In the genomic region with DNA sequence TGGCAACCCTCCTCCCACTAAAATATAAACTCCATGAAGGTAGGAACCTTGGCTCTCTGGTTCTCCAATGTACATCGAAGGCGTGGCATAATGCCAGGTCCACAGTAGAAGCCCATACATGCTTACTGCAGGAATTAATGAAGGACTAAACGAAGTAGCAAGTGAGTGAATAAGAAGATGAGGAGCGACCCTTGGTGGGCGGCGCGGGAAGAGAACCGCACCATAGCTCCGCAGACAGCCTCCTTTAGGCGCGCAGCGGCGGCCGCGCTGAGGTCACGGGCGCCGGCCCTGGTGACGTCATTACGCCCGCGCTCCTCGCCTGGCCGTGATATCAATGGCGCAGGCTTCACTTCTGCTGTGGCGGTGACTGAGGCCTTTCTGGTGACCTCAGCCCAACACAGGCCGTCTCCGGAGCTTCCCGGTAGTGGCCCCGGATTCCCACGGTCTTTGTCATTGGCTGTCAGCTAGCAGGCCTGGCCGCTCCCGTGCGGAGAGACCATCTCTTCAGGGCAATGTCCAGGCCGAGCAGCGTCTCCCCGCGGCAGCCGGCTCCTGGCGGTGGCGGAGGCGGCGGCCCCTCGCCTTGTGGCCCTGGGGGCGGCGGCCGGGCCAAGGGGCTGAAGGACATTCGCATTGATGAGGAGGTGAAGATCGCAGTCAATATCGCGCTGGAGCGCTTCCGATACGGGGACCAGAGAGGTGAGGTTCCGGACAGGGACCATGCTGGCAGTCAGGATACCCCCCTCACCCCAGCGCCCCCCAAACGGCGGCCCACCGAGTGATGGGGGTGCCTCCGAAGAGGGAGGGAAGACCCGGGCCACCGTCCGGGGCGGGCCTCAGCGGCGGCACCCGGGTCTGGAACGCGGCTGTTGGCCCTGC, we compare ENCODE assay signal across 1 cellular context.
TF ChIP-seq lines count a peak whose summit lies in the region.

Gene YTHDC2, plus strand, starts transcription at position 311 of the 879 bp plus-strand sequence. Its CDS starts 202 bp downstream, at position 513.

TF ChIP-seq in HepG2, 621 proteins besides CTCF, POLR2A, EP300 and RAD21 (continued from another document and continues in another):
- TF ChIP-seq, protein P1, sequence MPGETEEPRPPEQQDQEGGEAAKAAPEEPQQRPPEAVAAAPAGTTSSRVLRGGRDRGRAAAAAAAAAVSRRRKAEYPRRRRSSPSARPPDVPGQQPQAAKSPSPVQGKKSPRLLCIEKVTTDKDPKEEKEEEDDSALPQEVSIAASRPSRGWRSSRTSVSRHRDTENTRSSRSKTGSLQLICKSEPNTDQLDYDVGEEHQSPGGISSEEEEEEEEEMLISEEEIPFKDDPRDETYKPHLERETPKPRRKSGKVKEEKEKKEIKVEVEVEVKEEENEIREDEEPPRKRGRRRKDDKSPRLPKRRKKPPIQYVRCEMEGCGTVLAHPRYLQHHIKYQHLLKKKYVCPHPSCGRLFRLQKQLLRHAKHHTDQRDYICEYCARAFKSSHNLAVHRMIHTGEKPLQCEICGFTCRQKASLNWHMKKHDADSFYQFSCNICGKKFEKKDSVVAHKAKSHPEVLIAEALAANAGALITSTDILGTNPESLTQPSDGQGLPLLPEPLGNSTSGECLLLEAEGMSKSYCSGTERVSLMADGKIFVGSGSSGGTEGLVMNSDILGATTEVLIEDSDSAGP (CRISPR knock-in tag; IDR thresholded peaks at IDR 0.05; ENCODE audit: borderline replicate concordance), result peak; percentile 90; the same call in 1 of the 2 replicates
- TF ChIP-seq MIER2 (CRISPR knock-in tag; IDR thresholded peaks at IDR 0.05) (peak; percentile 54; the same call in 1 of the 2 replicates), SOX5 (CRISPR knock-in tag; IDR thresholded peaks at IDR 0.05; ENCODE audit: borderline replicate concordance) (no peak), ZNF7 (CRISPR knock-in tag; IDR thresholded peaks at IDR 0.05) (0 out of 2 replicates have a peak, but pooled peaks have one; percentile 4), ZNF3 (CRISPR knock-in tag; IDR thresholded peaks at IDR 0.05) (no peak), SUZ12 (IDR thresholded peaks at IDR 0.05; ENCODE audit: low read depth, low read length) (no peak), ZNF331 (CRISPR knock-in tag; IDR thresholded peaks at IDR 0.05) (peak; percentile 45), NAIF1 (CRISPR knock-in tag; IDR thresholded peaks at IDR 0.05; ENCODE audit: borderline replicate concordance) (no peak), ZNF468 (CRISPR knock-in tag; IDR thresholded peaks at IDR 0.05) (no peak), MZF1 (CRISPR knock-in tag; IDR thresholded peaks at IDR 0.05; ENCODE audit: borderline replicate concordance) (no peak), CCDC6 (CRISPR knock-in tag; IDR thresholded peaks at IDR 0.05) (0 out of 2 replicates have a peak, but pooled peaks have one; percentile 17), ZNF710 (CRISPR knock-in tag; IDR thresholded peaks at IDR 0.05; ENCODE audit: borderline replicate concordance) (no peak), DNMT3B (CRISPR knock-in tag; conservative IDR thresholded peaks at IDR 0.05) (no peak; the same call in 1 of the 2 replicates), HMGA1 (CRISPR knock-in tag; conservative IDR thresholded peaks at IDR 0.05) (no peak), MAF1 (CRISPR knock-in tag; IDR thresholded peaks at IDR 0.05; ENCODE audit: borderline replicate concordance) (no peak), RFX1 (IDR thresholded peaks at IDR 0.05) (no peak), EEA1 (CRISPR knock-in tag; IDR thresholded peaks at IDR 0.05; ENCODE audit: borderline replicate concordance) (no peak), BRCA1 (CRISPR knock-in tag; IDR thresholded peaks at IDR 0.05) (no peak), ZNF484 (CRISPR knock-in tag; IDR thresholded peaks at IDR 0.05; ENCODE audit: borderline replicate concordance, low read depth) (no peak), ZNF274 (CRISPR knock-in tag; IDR thresholded peaks at IDR 0.05) (peak; percentile 68; the same call in 1 of the 2 replicates), ZSCAN21 (CRISPR knock-in tag; IDR thresholded peaks at IDR 0.05; ENCODE audit: borderline replicate concordance) (no peak; the same call in 1 of the 2 replicates), ZNF280D (CRISPR knock-in tag; IDR thresholded peaks at IDR 0.05) (no peak), ZMYM3 (CRISPR knock-in tag; IDR thresholded peaks at IDR 0.05) (no peak), ELF3 (CRISPR knock-in tag; IDR thresholded peaks at IDR 0.05) (peak; percentile 45; the same call in 1 of the 2 replicates), KAT2B (IDR thresholded peaks at IDR 0.05; ENCODE audit: borderline replicate concordance, low read depth, low read length) (no peak), EED (CRISPR knock-in tag; IDR thresholded peaks at IDR 0.05) (peak; percentile 68), PAX8 (CRISPR knock-in tag; IDR thresholded peaks at IDR 0.05; ENCODE audit: borderline replicate concordance) (0 out of 2 replicates have a peak, but pooled peaks have one; percentile 91), ZNF652 (CRISPR knock-in tag; IDR thresholded peaks at IDR 0.05; ENCODE audit: borderline replicate concordance, low read depth) (no peak), ADNP (CRISPR knock-in tag; IDR thresholded peaks at IDR 0.05) (no peak), ZNF781 (CRISPR knock-in tag; IDR thresholded peaks at IDR 0.05; ENCODE audit: borderline replicate concordance, not compliant biosample characterization) (peak; percentile 14), PBX2 (CRISPR knock-in tag; IDR thresholded peaks at IDR 0.05) (no peak), ZNF234 (CRISPR knock-in tag; conservative IDR thresholded peaks at IDR 0.05) (no peak), ZNF383 (CRISPR knock-in tag; IDR thresholded peaks at IDR 0.05; ENCODE audit: borderline replicate concordance) (peak; percentile 96; the same call in 1 of the 2 replicates), ZNF615 (CRISPR knock-in tag; IDR thresholded peaks at IDR 0.05; ENCODE audit: borderline replicate concordance) (no peak), ZNF329 (CRISPR knock-in tag; IDR thresholded peaks at IDR 0.05; ENCODE audit: low read depth) (0 out of 2 replicates have a peak, but pooled peaks have one; percentile 1), ZZZ3 (CRISPR knock-in tag; IDR thresholded peaks at IDR 0.05; ENCODE audit: borderline replicate concordance) (0 out of 2 replicates have a peak, but pooled peaks have one; percentile 71), MEIS2 (CRISPR knock-in tag; IDR thresholded peaks at IDR 0.05) (no peak), ZNF556 (CRISPR knock-in tag; IDR thresholded peaks at IDR 0.05; ENCODE audit: borderline replicate concordance) (peak; percentile 91), POLR2AphosphoS2 (IDR thresholded peaks at IDR 0.05; ENCODE audit: low read depth, low read length) (no peak), XRCC5 (optimal IDR thresholded peaks at IDR 0.05; ENCODE audit: low read length) (no peak), ZNF839 (CRISPR knock-in tag; IDR thresholded peaks at IDR 0.05; ENCODE audit: borderline replicate concordance) (no peak), ZFP82 (CRISPR knock-in tag; IDR thresholded peaks at IDR 0.05; ENCODE audit: borderline replicate concordance) (no peak), SP5 (CRISPR knock-in tag; IDR thresholded peaks at IDR 0.05; ENCODE audit: borderline replicate concordance, low read depth) (no peak)
- TF ChIP-seq, protein P2, sequence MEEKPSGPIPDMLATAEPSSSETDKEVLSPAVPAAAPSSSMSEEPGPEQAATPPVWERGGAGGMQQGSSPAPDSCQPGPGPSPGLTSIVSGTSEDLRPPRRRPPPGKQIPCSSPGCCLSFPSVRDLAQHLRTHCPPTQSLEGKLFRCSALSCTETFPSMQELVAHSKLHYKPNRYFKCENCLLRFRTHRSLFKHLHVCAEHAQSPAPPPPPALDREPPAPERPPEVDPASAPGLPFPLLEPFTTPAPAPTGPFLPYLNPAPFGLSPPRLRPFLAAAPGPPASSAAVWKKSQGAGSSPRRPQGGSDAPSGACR (CRISPR knock-in tag; IDR thresholded peaks at IDR 0.05), result peak; percentile 51; the same call in 1 of the 2 replicates
- TF ChIP-seq, protein P3, sequence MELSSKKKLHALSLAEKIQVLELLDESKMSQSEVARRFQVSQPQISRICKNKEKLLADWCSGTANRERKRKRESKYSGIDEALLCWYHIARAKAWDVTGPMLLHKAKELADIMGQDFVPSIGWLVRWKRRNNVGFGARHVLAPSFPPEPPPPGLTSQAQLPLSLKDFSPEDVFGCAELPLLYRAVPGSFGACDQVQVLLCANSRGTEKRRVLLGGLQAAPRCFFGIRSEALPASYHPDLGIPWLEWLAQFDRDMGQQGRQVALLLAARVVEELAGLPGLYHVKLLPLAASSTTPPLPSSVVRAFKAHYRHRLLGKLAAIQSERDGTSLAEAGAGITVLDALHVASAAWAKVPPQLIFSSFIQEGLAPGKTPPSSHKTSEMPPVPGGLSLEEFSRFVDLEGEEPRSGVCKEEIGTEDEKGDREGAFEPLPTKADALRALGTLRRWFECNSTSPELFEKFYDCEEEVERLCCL (CRISPR knock-in tag; IDR thresholded peaks at IDR 0.05; ENCODE audit: borderline replicate concordance), result no peak
- TF ChIP-seq, protein P4, sequence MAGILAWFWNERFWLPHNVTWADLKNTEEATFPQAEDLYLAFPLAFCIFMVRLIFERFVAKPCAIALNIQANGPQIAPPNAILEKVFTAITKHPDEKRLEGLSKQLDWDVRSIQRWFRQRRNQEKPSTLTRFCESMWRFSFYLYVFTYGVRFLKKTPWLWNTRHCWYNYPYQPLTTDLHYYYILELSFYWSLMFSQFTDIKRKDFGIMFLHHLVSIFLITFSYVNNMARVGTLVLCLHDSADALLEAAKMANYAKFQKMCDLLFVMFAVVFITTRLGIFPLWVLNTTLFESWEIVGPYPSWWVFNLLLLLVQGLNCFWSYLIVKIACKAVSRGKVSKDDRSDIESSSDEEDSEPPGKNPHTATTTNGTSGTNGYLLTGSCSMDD (CRISPR knock-in tag; IDR thresholded peaks at IDR 0.05), result no peak
- TF ChIP-seq, protein P5, sequence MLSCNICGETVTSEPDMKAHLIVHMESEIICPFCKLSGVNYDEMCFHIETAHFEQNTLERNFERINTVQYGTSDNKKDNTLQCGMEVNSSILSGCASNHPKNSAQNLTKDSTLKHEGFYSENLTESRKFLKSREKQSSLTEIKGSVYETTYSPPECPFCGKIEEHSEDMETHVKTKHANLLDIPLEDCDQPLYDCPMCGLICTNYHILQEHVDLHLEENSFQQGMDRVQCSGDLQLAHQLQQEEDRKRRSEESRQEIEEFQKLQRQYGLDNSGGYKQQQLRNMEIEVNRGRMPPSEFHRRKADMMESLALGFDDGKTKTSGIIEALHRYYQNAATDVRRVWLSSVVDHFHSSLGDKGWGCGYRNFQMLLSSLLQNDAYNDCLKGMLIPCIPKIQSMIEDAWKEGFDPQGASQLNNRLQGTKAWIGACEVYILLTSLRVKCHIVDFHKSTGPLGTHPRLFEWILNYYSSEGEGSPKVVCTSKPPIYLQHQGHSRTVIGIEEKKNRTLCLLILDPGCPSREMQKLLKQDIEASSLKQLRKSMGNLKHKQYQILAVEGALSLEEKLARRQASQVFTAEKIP (CRISPR knock-in tag; IDR thresholded peaks at IDR 0.05; ENCODE audit: borderline replicate concordance), result no peak
- TF ChIP-seq, protein P6, sequence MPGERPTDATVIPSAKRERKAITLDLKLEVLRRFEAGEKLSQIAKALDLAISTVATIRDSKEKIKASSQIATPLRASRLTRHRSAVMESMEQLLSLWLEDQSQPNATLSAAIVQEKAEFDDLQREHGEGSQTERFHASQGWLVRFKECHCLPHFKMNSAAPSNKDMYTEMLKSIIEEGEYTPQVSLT (CRISPR knock-in tag; IDR thresholded peaks at IDR 0.05; ENCODE audit: borderline replicate concordance, low read depth), result no peak
- TF ChIP-seq, protein P7, sequence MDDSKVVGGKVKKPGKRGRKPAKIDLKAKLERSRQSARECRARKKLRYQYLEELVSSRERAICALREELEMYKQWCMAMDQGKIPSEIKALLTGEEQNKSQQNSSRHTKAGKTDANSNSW (CRISPR knock-in tag; IDR thresholded peaks at IDR 0.05; ENCODE audit: borderline replicate concordance), result no peak
- TF ChIP-seq, protein P8, sequence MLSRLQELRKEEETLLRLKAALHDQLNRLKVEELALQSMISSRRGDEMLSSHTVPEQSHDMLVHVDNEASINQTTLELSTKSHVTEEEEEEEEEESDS (CRISPR knock-in tag; IDR thresholded peaks at IDR 0.05; ENCODE audit: borderline replicate concordance), result no peak
